10 cellular contexts compared by ENCODE assay signal in the genomic region with DNA sequence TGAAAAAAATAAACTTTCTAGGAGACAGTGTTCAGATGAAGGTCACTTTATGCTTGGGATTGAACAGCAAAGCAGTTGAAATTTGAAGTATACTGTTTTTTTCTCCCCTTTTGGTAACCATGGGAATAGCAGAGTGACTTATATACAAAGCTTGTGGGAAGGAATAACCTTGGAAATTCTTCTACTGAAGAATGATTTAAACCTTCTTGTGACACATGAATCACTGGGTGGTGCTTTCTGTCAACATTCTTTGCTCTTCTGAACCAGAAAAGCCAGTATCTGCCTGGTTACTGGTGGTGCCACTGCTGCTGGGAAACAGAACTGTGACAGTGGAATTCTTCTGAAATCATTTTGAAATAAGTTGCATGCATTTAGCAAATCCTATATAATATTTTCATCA. TPM values are rescaled to one million over a fixed set of nuclear protein-coding genes. Genes with fewer than 3 reads are reported as not detected.
DNase-seq lines count a peak whose midpoint lies in the region; ATAC-seq, FAIRE-seq and TF ChIP-seq lines count a peak whose summit lies in the region.
"Had no signal": no experiment of that assay in that cellular context is flagged by ENCODE, and none has a peak within 500 bp of the region (broad histone marks: within the 10 kb centered on the region; RNA-seq: fewer than 3 reads in every experiment).

No MANE protein-coding gene starts in this region.

- H4K20me1 ChIP-seq in IMR-90 (ENCODE audit: insufficient read depth, low read length) (no peaks in the 10 kb centered on the region), endothelial cell of umbilical vein (replicated peaks; ENCODE audit: control insufficient read depth, extremely low read depth, insufficient read depth, low read length) (no peaks in the 10 kb centered on the region)

- CTCF ChIA-PET in IMR-90 (lab: Yijun Ruan, JAX), result interaction anchor here (1.0 to 1.4 kb wide), 2 partner anchors 15 to 39 kb away, joined by 3 read pairs; no protein-coding TSS in a partner anchor
- CTCF ChIA-PET in endothelial cell of umbilical vein (lab: Charles Lee), result interaction anchor here (0.9 to 1.1 kb wide), 2 partner anchors 58 to 932 kb away, joined by 3 to 4 read pairs; no protein-coding TSS in a partner anchor

- H3K27me3 ChIP-seq in IMR-90 (ENCODE audit: control insufficient read depth, insufficient read depth, low read length) (no peaks in the 10 kb centered on the region), endothelial cell of umbilical vein (ENCODE audit: control insufficient read depth in 2 of 2, insufficient read depth in 2 of 2, low read length in 2 of 2) (no peaks in the 10 kb centered on the region), H7 (ENCODE audit: control insufficient read depth, insufficient read depth, low read length) (no peaks in the 10 kb centered on the region)

- H4K5ac ChIP-seq in IMR-90 (ENCODE audit: low read depth, low read length), result no peak overlapping the region

- peak overlapping the region; percentile 96; the same call in 1 of the 3 replicates for H2BK15ac ChIP-seq in IMR-90 (ENCODE audit: low read depth, low read length)

- intact Hi-C loops in IMR-90 (cut with micrococcal nuclease) (no loop called here), endothelial cell of umbilical vein (cut with micrococcal nuclease) (no loop called here), mucosa of descending colon (cut with DNase I, micrococcal nuclease) (no loop called here)

- no peaks in the 10 kb centered on the region for H3K79me2 ChIP-seq in endothelial cell of umbilical vein (ENCODE audit: control insufficient read depth, insufficient read depth, low read length)

- H2BK20ac ChIP-seq in IMR-90 (ENCODE audit: low read depth, low read length), result peak overlapping the region; percentile 90; the same call in 1 of the 2 replicates

- TF ChIP-seq POLR2A in IMR-90 (IDR thresholded peaks at IDR 0.05; ENCODE audit: low read depth, low read length) (peak; percentile 63), endothelial cell of umbilical vein (IDR thresholded peaks at IDR 0.05; ENCODE audit: low read depth, low read length) (no peak)

- POLR2A ChIA-PET in IMR-90 (lab: Charles Lee; ENCODE audit: unreplicated experiment), result interaction anchor here (0.5 kb wide), 1 partner anchor 384 kb away, joined by 3 read pairs; no protein-coding TSS in a partner anchor
- POLR2A ChIA-PET in endothelial cell of umbilical vein (lab: Charles Lee), result no interaction called here

- no peaks in the 10 kb centered on the region for H3K9me3 ChIP-seq in IMR-90 (ENCODE audit: control insufficient read depth, insufficient read depth, low read length)
- H3K9me3 ChIP-seq in endothelial cell of umbilical vein (replicated peaks; ENCODE audit: control insufficient read depth, insufficient read depth, low read length), result no peaks in the 10 kb centered on the region
- H3K9me3 ChIP-seq in mucosa of descending colon, result no peaks in the 10 kb centered on the region

- no peak overlapping the region for H3K4me3 ChIP-seq in IMR-90 (ENCODE audit: insufficient read depth, low read depth, low read length)
- no peak overlapping the region for H3K4me3 ChIP-seq in endothelial cell of umbilical vein (replicated peaks in 1 of 3; ENCODE audit: insufficient read depth in 1 of 3, low read depth in 1 of 3, low read length in 3 of 3)
- no peak overlapping the region for H3K4me3 ChIP-seq in mucosa of descending colon
- no peak overlapping the region for H3K4me3 ChIP-seq in H7 (ENCODE audit: insufficient read depth, low read depth, low read length)

- no peak for TF ChIP-seq CTCF in IMR-90 (conservative IDR thresholded peaks at IDR 0.05; ENCODE audit: low read depth, low read length)
- no peak for TF ChIP-seq CTCF in endothelial cell of umbilical vein (IDR thresholded peaks at IDR 0.05; ENCODE audit: extremely low read depth in 1 of 2, insufficient read depth in 1 of 2, low read depth in 1 of 2, low read length in 2 of 2)
- TF ChIP-seq CTCF in mucosa of descending colon (IDR thresholded peaks at IDR 0.05), result no peak

- no peak for TF ChIP-seq RAD21 in IMR-90 (IDR thresholded peaks at IDR 0.05; ENCODE audit: low read length)

- H3K14ac ChIP-seq in IMR-90 (replicated peaks; ENCODE audit: low read depth, low read length), result no peak overlapping the region

- peak overlapping the region in 1 of 2 experiments; percentile 65; a peak in 1 of 4 replicates for H4K8ac ChIP-seq in IMR-90 (ENCODE audit: low read depth in 2 of 2, low read length in 2 of 2)

- no peak overlapping the region for H3K4me2 ChIP-seq in IMR-90 (ENCODE audit: low read depth, low read length)
- no peak overlapping the region for H3K4me2 ChIP-seq in endothelial cell of umbilical vein (ENCODE audit: insufficient read depth, low read length)

- H4K91ac ChIP-seq in IMR-90 (ENCODE audit: insufficient read depth, low read depth, low read length), result no peak overlapping the region

- H3K9me1 ChIP-seq in IMR-90 (ENCODE audit: insufficient read depth, low read length) (peaks cover 10% of the 10 kb centered on the region), endothelial cell of umbilical vein (replicated peaks; ENCODE audit: control insufficient read depth, extremely low read depth, insufficient read depth, low read length) (no peaks in the 10 kb centered on the region)

- no peak overlapping the region for H3K56ac ChIP-seq in IMR-90 (ENCODE audit: extremely low read depth, insufficient read depth, low read length)

- H2BK5ac ChIP-seq in IMR-90 (ENCODE audit: low read depth, low read length, poor library complexity, severe bottlenecking), result peak overlapping the region; percentile 83

- H2AK5ac ChIP-seq in IMR-90 (ENCODE audit: low read depth, low read length), result no peak overlapping the region

- peaks cover 13 to 24% of the 10 kb centered on the region in 2 experiments for H3K79me1 ChIP-seq in IMR-90 (ENCODE audit: low read depth in 1 of 2, low read length in 2 of 2)

- BruUV-seq in IMR-90 (replicated peaks; lab: Mats Ljungman, UMichigan) (no TSS peak), endothelial cell of umbilical vein (replicated peaks; lab: Mats Ljungman, UMichigan) (no TSS peak)

- peak overlapping the region; percentile 90; the same call in 1 of the 2 replicates for H3K18ac ChIP-seq in IMR-90 (ENCODE audit: low read depth, low read length)

- no peak overlapping the region; the same call in 1 of the 2 replicates for H2BK120ac ChIP-seq in IMR-90 (ENCODE audit: low read depth, low read length)

- H3K4ac ChIP-seq in IMR-90 (ENCODE audit: low read depth, low read length), result peak overlapping the region; percentile 42; the same call in 1 of the 2 replicates

- peak; percentile 67 for ATAC-seq in IMR-90 (ENCODE audit: low read depth)
- ATAC-seq in mucosa of descending colon, result peak; percentile 78
- ATAC-seq in GM19351 (IDR thresholded peaks at IDR 0.05; ENCODE audit: unreplicated experiment), result no peak
- no peak for ATAC-seq in HG02759 (IDR thresholded peaks at IDR 0.05; ENCODE audit: unreplicated experiment)
- ATAC-seq in GM18517 (IDR thresholded peaks at IDR 0.05; ENCODE audit: unreplicated experiment), result no peak

- in situ Hi-C loops in IMR-90 (cut with MboI; ENCODE audit: low sequenced_read_pairs), result loop anchor here (5.0 kb wide), 1 partner anchor 40 kb away; the partner anchor contains the start of gene RND3

- H2AFZ ChIP-seq in IMR-90 (replicated peaks; ENCODE audit: low read length, poor library complexity) (no peak overlapping the region), endothelial cell of umbilical vein (ENCODE audit: low read depth, low read length) (no peak overlapping the region)

- H3K23ac ChIP-seq in IMR-90 (ENCODE audit: low read depth, low read length), result no peak overlapping the region

- dilution Hi-C loops in IMR-90 (cut with HindIII; ENCODE audit: low sequenced_read_pairs, unreplicated experiment) (no loop called here), endothelial cell of umbilical vein (cut with MboI; ENCODE audit: extremely low pct_ligation_motif_present, low sequenced_read_pairs) (no loop called here)

- no peaks in the 10 kb centered on the region for H3K36me3 ChIP-seq in IMR-90 (ENCODE audit: control insufficient read depth, insufficient read depth, low read length)
- H3K36me3 ChIP-seq in endothelial cell of umbilical vein (ENCODE audit: control insufficient read depth in 2 of 2, extremely low read depth in 1 of 2, insufficient read depth in 2 of 2, low read length in 2 of 2), result no peaks in the 10 kb centered on the region
- no peaks in the 10 kb centered on the region for H3K36me3 ChIP-seq in mucosa of descending colon (ENCODE audit: low read depth)
- H3K36me3 ChIP-seq in H7 (replicated peaks; ENCODE audit: control insufficient read depth, insufficient read depth, low read length), result no peaks in the 10 kb centered on the region

- H3K4me1 ChIP-seq in IMR-90 (ENCODE audit: control insufficient read depth, insufficient read depth, low read length) (peaks cover 14% of the 10 kb centered on the region; the same call in 1 of the 2 replicates), endothelial cell of umbilical vein (ENCODE audit: control insufficient read depth, extremely low read depth, insufficient read depth, low read length) (no peaks in the 10 kb centered on the region), mucosa of descending colon (ENCODE audit: low read depth) (no peaks in the 10 kb centered on the region)

- no peak overlapping the region for H3K27ac ChIP-seq in IMR-90 (ENCODE audit: insufficient read depth, low read length)
- H3K27ac ChIP-seq in endothelial cell of umbilical vein (ENCODE audit: insufficient read depth, low read depth, low read length), result no peak overlapping the region

- DNase-seq in AG08396 (ENCODE audit: low spot score) (peak; percentile 70), IMR-90 (peak; percentile 94), endothelial cell of umbilical vein (ENCODE audit: low read depth, low spot score) (peak; percentile 75), mucosa of descending colon (peak in 1 of 3 donors; percentile 7), H7 (no peak)
- DNase-seq: activated T-cell treated with anti-CD3 and anti-CD28 coated beads, Interleukin-2, amount 50 U/mL, for 1 hour; NCI-H1694 treated with DMSO at 0.1 percent for 48 hours had no signal

- H2AK9ac ChIP-seq in IMR-90 (replicated peaks; ENCODE audit: low read depth, low read length, poor library complexity), result no peak overlapping the region

- H3K9ac ChIP-seq in IMR-90 (ENCODE audit: low read depth, low read length) (no peak overlapping the region), endothelial cell of umbilical vein (replicated peaks; ENCODE audit: extremely low read depth, insufficient read depth, low read length) (no peak overlapping the region)

- peak; percentile 15 for FAIRE-seq in endothelial cell of umbilical vein (lab: Jason Lieb, UNC)

RNA-seq across cellular contexts. Expression of gene RND3, which starts 39.4 kb away (rescaled TPM):
- 331 and 449 TPM in 2 replicates for total RNA-seq in IMR-90 (2012; rRNA removed)
- polyA plus RNA-seq in IMR-90 (2012; rRNA removed), result 111 and 136 TPM in 2 replicates
- 23.5 and 27.4 TPM in 2 replicates for polyA plus RNA-seq in IMR-90 (2012; cell fraction: cytosol; rRNA removed)
- polyA plus RNA-seq in IMR-90 (2012; cell fraction: nucleus; rRNA removed; ENCODE audit: low replicate concordance), result 14.3 and 120 TPM in 2 replicates
- 132 and 158 TPM in 2 replicates for total RNA-seq in endothelial cell of umbilical vein
- polyA plus RNA-seq in endothelial cell of umbilical vein, result 53.3 and 57.1 TPM in 2 replicates
- polyA plus RNA-seq in endothelial cell of umbilical vein (2011; cell fraction: cytosol; rRNA removed), result 107 and 123 TPM in 2 replicates
- polyA plus RNA-seq in endothelial cell of umbilical vein (2011; cell fraction: nucleus; rRNA removed), result 175 and 179 TPM in 2 replicates
- polyA plus RNA-seq in endothelial cell of umbilical vein (2012), result 190 and 258 TPM in 2 replicates
- polyA minus RNA-seq in endothelial cell of umbilical vein, result 260 and 272 TPM in 2 replicates
- 15.0 TPM for polyA minus RNA-seq in endothelial cell of umbilical vein (2011; cell fraction: cytosol; rRNA and poly(A)+ RNA removed)
- polyA minus RNA-seq in endothelial cell of umbilical vein (2011; cell fraction: nucleus; rRNA and poly(A)+ RNA removed), result 211 and 223 TPM in 2 replicates
- 10 to 100 TPM; 42.2 to 80.1 (median 57.5) TPM for total RNA-seq in mucosa of descending colon
- 53.3 and 76.6 TPM in 2 replicates for total RNA-seq in H7 (2014; rRNA removed; shearing (Covaris generic))

Comparison
In these comparisons a context has a peak if more than half of its experiments do, and no peak if none do; other contexts are left out.
1. ATAC-seq: peak in IMR-90 (single experiment) and mucosa of descending colon (single experiment); none in GM19351 (single experiment), HG02759 (single experiment) and GM18517 (single experiment).